Comparison of ENCODE assay signal across 20 cellular contexts in genomic region chr1:10762153-10762523, GRCh38. TPM values are rescaled to one million over a fixed set of nuclear protein-coding genes. Genes with fewer than 3 reads are reported as not detected.
A peak's percentile ranks its signal among the peaks of the same experiment; 100 is the strongest.
DNase-seq lines count a peak whose midpoint lies in the region; ATAC-seq, FAIRE-seq and TF ChIP-seq lines count a peak whose summit lies in the region.
"Had no signal": no experiment of that assay in that cellular context is flagged by ENCODE, and none has a peak within 500 bp of the region (broad histone marks: within the 10 kb centered on the region; RNA-seq: fewer than 3 reads in every experiment).

No MANE protein-coding gene starts in this region.

- no peak for DNase-seq in Peyer's patch
- DNase-seq in endothelial cell of umbilical vein (ENCODE audit: low read depth, low spot score) = peak; percentile 57
- no peak for DNase-seq in hepatocyte (ENCODE audit: low spot score)
- no peak for DNase-seq in effector memory CD8-positive, alpha-beta T cell
- DNase-seq in effector CD8-positive, alpha-beta T cell (lab: John Stamatoyannopoulos, UW) = no peak
- DNase-seq: activated CD4-positive, alpha-beta T cell treated with anti-CD3 and anti-CD28 coated beads for 1 hour; activated naive CD8-positive, alpha-beta T cell treated with anti-CD3 and anti-CD28 coated beads for 36 hours; activated T-cell treated with anti-CD3 and anti-CD28 coated beads, Interleukin-2, amount 50 U/mL, for 48 hours; CD8-positive, alpha-beta T cell; GF-D8; kidney glomerular epithelial cell; SW 1271 had no signal

- H3K27me3 ChIP-seq in Peyer's patch = no peaks in the 10 kb centered on the region
- H3K27me3 ChIP-seq in endothelial cell of umbilical vein (ENCODE audit: control insufficient read depth in 2 of 2, insufficient read depth in 2 of 2, low read length in 2 of 2) = peaks cover 0 to 2% of the 10 kb centered on the region in 2 experiments
- H3K27me3 ChIP-seq in muscle layer of duodenum (ENCODE audit: low read depth, low read length) = no peaks in the 10 kb centered on the region
- peaks cover 3 to 12% (median 7%) of the 10 kb centered on the region in 5 donors for H3K27me3 ChIP-seq in subcutaneous abdominal adipose tissue (ENCODE audit: control insufficient read depth in 5 of 5, insufficient read depth in 4 of 5, low read length in 5 of 5)
- no peaks in the 10 kb centered on the region for H3K27me3 ChIP-seq in hepatocyte

- H3K9me2 ChIP-seq in hepatocyte (replicated peaks; ENCODE audit: insufficient read depth) = no peaks in the 10 kb centered on the region

- no peaks in the 10 kb centered on the region for H3K36me3 ChIP-seq in Peyer's patch
- H3K36me3 ChIP-seq in endothelial cell of umbilical vein (ENCODE audit: control insufficient read depth in 2 of 2, extremely low read depth in 1 of 2, insufficient read depth in 2 of 2, low read length in 2 of 2) = no peaks in the 10 kb centered on the region
- H3K36me3 ChIP-seq in muscle layer of duodenum (ENCODE audit: control insufficient read depth in 1 of 2, insufficient read depth in 2 of 2, low read length in 2 of 2) = no peaks in the 10 kb centered on the region
- no peaks in the 10 kb centered on the region for H3K36me3 ChIP-seq in subcutaneous abdominal adipose tissue (ENCODE audit: control insufficient read depth in 5 of 5, insufficient read depth in 5 of 5, low read length in 5 of 5)
- no peaks in the 10 kb centered on the region for H3K36me3 ChIP-seq in hepatocyte (replicated peaks; ENCODE audit: insufficient read depth, low read depth)

- peaks cover 9 to 76% of the 10 kb centered on the region in 2 donors for H3K27me3 Mint-ChIP-seq in effector memory CD8-positive, alpha-beta T cell
- H3K27me3 Mint-ChIP-seq: activated naive CD8-positive, alpha-beta T cell treated with anti-CD3 and anti-CD28 coated beads for 36 hours had no signal

- no TSS peak for BruUV-seq in endothelial cell of umbilical vein (replicated peaks; lab: Mats Ljungman, UMichigan)

- H3K9ac ChIP-seq in endothelial cell of umbilical vein (replicated peaks; ENCODE audit: extremely low read depth, insufficient read depth, low read length) (no peak overlapping the region), subcutaneous abdominal adipose tissue (ENCODE audit: low read length in 5 of 5) (peak overlapping the region in 1 of 5 donors; percentile 48)

- H3K27ac ChIP-seq in Peyer's patch (peak overlapping the region in 3 of 4 donors; percentile 64 to 97 (median 81)), endothelial cell of umbilical vein (ENCODE audit: insufficient read depth, low read depth, low read length) (no peak overlapping the region), muscle layer of duodenum (ENCODE audit: low read length) (peak overlapping the region; percentile 67), subcutaneous abdominal adipose tissue (ENCODE audit: low read depth, low read length) (peak overlapping the region; percentile 38), hepatocyte (no peak overlapping the region)
- H3K27ac ChIP-seq: HL-60 had no signal

- no peaks in the 10 kb centered on the region for H3K9me3 Mint-ChIP-seq in effector memory CD8-positive, alpha-beta T cell
- H3K9me3 Mint-ChIP-seq: activated naive CD8-positive, alpha-beta T cell treated with anti-CD3 and anti-CD28 coated beads for 36 hours; brain; CD8-positive, alpha-beta T cell; mesothelial cell of epicardium; neural crest cell had no signal

- no peak overlapping the region for H3K4me3 Mint-ChIP-seq in effector memory CD8-positive, alpha-beta T cell
- H3K4me3 Mint-ChIP-seq: activated naive CD8-positive, alpha-beta T cell treated with anti-CD3 and anti-CD28 coated beads for 36 hours; brain; CD8-positive, alpha-beta T cell; mesothelial cell of epicardium; neural crest cell had no signal

- intact Hi-C loops in endothelial cell of umbilical vein (cut with micrococcal nuclease) = no loop called here

- no peak overlapping the region for H3K27ac Mint-ChIP-seq in effector memory CD8-positive, alpha-beta T cell
- H3K27ac Mint-ChIP-seq: activated naive CD8-positive, alpha-beta T cell treated with anti-CD3 and anti-CD28 coated beads for 36 hours; CD8-positive, alpha-beta T cell; mesothelial cell of epicardium had no signal

- peaks cover 0 to 86% (median 10%) of the 10 kb centered on the region in 4 donors for H3K4me1 ChIP-seq in Peyer's patch
- H3K4me1 ChIP-seq in endothelial cell of umbilical vein (ENCODE audit: control insufficient read depth, extremely low read depth, insufficient read depth, low read length) = no peaks in the 10 kb centered on the region
- peaks cover 8 to 27% of the 10 kb centered on the region in 2 donors for H3K4me1 ChIP-seq in muscle layer of duodenum (ENCODE audit: control insufficient read depth in 1 of 2, insufficient read depth in 2 of 2, low read length in 2 of 2)
- peaks cover 0 to 81% (median 35%) of the 10 kb centered on the region in 5 donors for H3K4me1 ChIP-seq in subcutaneous abdominal adipose tissue (ENCODE audit: control insufficient read depth in 5 of 5, insufficient read depth in 5 of 5, low read length in 5 of 5)
- peaks cover 31% of the 10 kb centered on the region for H3K4me1 ChIP-seq in hepatocyte (ENCODE audit: insufficient read depth)

- CTCF ChIA-PET in endothelial cell of umbilical vein (lab: Charles Lee) = interaction anchor here (1.1 kb wide), 1 partner anchor 13 kb away, joined by 4 read pairs; no protein-coding TSS in a partner anchor

- POLR2A ChIA-PET in endothelial cell of umbilical vein (lab: Charles Lee) = no interaction called here

- FAIRE-seq in endothelial cell of umbilical vein (lab: Jason Lieb, UNC) = peak; percentile 12
- FAIRE-seq: colon had no signal

- 70% methylated on average over 6 of the region's 6 CpGs for WGBS in hepatocyte (ENCODE audit: low lambda C conversion rate, missing lambda C conversion rate)

- TF ChIP-seq CTCF in Peyer's patch (IDR thresholded peaks at IDR 0.05) (no peak), endothelial cell of umbilical vein (IDR thresholded peaks at IDR 0.05; ENCODE audit: extremely low read depth in 1 of 2, insufficient read depth in 1 of 2, low read depth in 1 of 2, low read length in 2 of 2) (no peak), hepatocyte (IDR thresholded peaks at IDR 0.05; ENCODE audit: poor library complexity) (no peak)

- no peak for TF ChIP-seq POLR2A in Peyer's patch (IDR thresholded peaks at IDR 0.05)
- TF ChIP-seq POLR2A in endothelial cell of umbilical vein (IDR thresholded peaks at IDR 0.05; ENCODE audit: low read depth, low read length) = no peak

- ATAC-seq in effector memory CD8-positive, alpha-beta T cell (replicated peaks) = no peak
- no peak for ATAC-seq in HG03159 (IDR thresholded peaks at IDR 0.05; ENCODE audit: unreplicated experiment)
- ATAC-seq: CD8-positive, alpha-beta T cell had no signal

- H3K4me2 ChIP-seq in endothelial cell of umbilical vein (ENCODE audit: insufficient read depth, low read length) = no peak overlapping the region
- H3K4me2 ChIP-seq in hepatocyte = no peak overlapping the region

- H3K4me3 ChIP-seq in Peyer's patch (no peak overlapping the region), endothelial cell of umbilical vein (replicated peaks in 1 of 3; ENCODE audit: insufficient read depth in 1 of 3, low read depth in 1 of 3, low read length in 3 of 3) (no peak overlapping the region), muscle layer of duodenum (ENCODE audit: low read depth in 1 of 2, low read length in 2 of 2) (no peak overlapping the region), subcutaneous abdominal adipose tissue (ENCODE audit: low read depth in 1 of 5, low read length in 5 of 5) (peak overlapping the region in 2 of 5 donors; percentile 40 to 42), hepatocyte (no peak overlapping the region)

- dilution Hi-C loops in endothelial cell of umbilical vein (cut with MboI; ENCODE audit: extremely low pct_ligation_motif_present, low sequenced_read_pairs) = no loop called here

- H3K79me2 ChIP-seq in endothelial cell of umbilical vein (ENCODE audit: control insufficient read depth, insufficient read depth, low read length) (no peaks in the 10 kb centered on the region), hepatocyte (no peaks in the 10 kb centered on the region)

- H4K20me1 ChIP-seq in endothelial cell of umbilical vein (replicated peaks; ENCODE audit: control insufficient read depth, extremely low read depth, insufficient read depth, low read length) (no peaks in the 10 kb centered on the region), hepatocyte (ENCODE audit: insufficient read depth, poor library complexity, severe bottlenecking) (no peaks in the 10 kb centered on the region)

- H3K9me3 ChIP-seq in Peyer's patch = no peaks in the 10 kb centered on the region
- no peaks in the 10 kb centered on the region for H3K9me3 ChIP-seq in endothelial cell of umbilical vein (replicated peaks; ENCODE audit: control insufficient read depth, insufficient read depth, low read length)
- H3K9me3 ChIP-seq in muscle layer of duodenum (ENCODE audit: control insufficient read depth in 1 of 2, low read length in 2 of 2) = no peaks in the 10 kb centered on the region
- no peaks in the 10 kb centered on the region for H3K9me3 ChIP-seq in subcutaneous abdominal adipose tissue (ENCODE audit: control insufficient read depth in 5 of 5, low read length in 5 of 5)
- H3K9me3 ChIP-seq in hepatocyte (ENCODE audit: low read depth) = no peaks in the 10 kb centered on the region

- no peak overlapping the region for H2AFZ ChIP-seq in endothelial cell of umbilical vein (ENCODE audit: low read depth, low read length)
- H2AFZ ChIP-seq in hepatocyte = no peak overlapping the region

- H3K4me1 Mint-ChIP-seq in effector memory CD8-positive, alpha-beta T cell (ENCODE audit: low read depth in 2 of 2) = no peaks in the 10 kb centered on the region
- H3K4me1 Mint-ChIP-seq: activated naive CD8-positive, alpha-beta T cell treated with anti-CD3 and anti-CD28 coated beads for 36 hours had no signal

- no peaks in the 10 kb centered on the region for H3K9me1 ChIP-seq in endothelial cell of umbilical vein (replicated peaks; ENCODE audit: control insufficient read depth, extremely low read depth, insufficient read depth, low read length)

- peaks cover 6% of the 10 kb centered on the region for H3K36me3 Mint-ChIP-seq in effector memory CD8-positive, alpha-beta T cell (ENCODE audit: insufficient read depth)
- H3K36me3 Mint-ChIP-seq: activated naive CD8-positive, alpha-beta T cell treated with anti-CD3 and anti-CD28 coated beads for 36 hours; brain; CD8-positive, alpha-beta T cell; mesothelial cell of epicardium had no signal

RNA-seq across cellular contexts. Expression of gene CASZ1, which starts 34.3 kb away (rescaled TPM):
- 100 to 1,000 TPM in 3 of 4 donors, 10 to 100 TPM in 1; 87.5 to 165 (median 137) TPM for total RNA-seq in Peyer's patch
- 5.1 and 5.2 TPM in 2 replicates for total RNA-seq in endothelial cell of umbilical vein
- polyA plus RNA-seq in endothelial cell of umbilical vein = 1.5 and 1.9 TPM in 2 replicates
- 0.89 and 1.0 TPM in 2 replicates for polyA plus RNA-seq in endothelial cell of umbilical vein (2011; cell fraction: cytosol; rRNA removed)
- polyA plus RNA-seq in endothelial cell of umbilical vein (2011; cell fraction: nucleus; rRNA removed) = 2.1 and 2.4 TPM in 2 replicates
- polyA plus RNA-seq in endothelial cell of umbilical vein (2012) = 0.99 and 1.5 TPM in 2 replicates
- 2.0 and 2.7 TPM in 2 replicates for polyA minus RNA-seq in endothelial cell of umbilical vein
- polyA minus RNA-seq in endothelial cell of umbilical vein (2011; cell fraction: cytosol; rRNA and poly(A)+ RNA removed) = 1.5 TPM
- 0.67 and 2.1 TPM in 2 replicates for polyA minus RNA-seq in endothelial cell of umbilical vein (2011; cell fraction: nucleus; rRNA and poly(A)+ RNA removed)
- total RNA-seq in hepatocyte = 3.6 and 6.5 TPM in 2 replicates
- polyA plus RNA-seq in hepatocyte = 6.9 and 8.3 TPM in 2 replicates

Comparison
In these comparisons a context has a peak if more than half of its experiments do, and no peak if none do; other contexts are left out.
1. H3K27ac ChIP-seq: peak in Peyer's patch (3 of 4), muscle layer of duodenum (single experiment) and subcutaneous abdominal adipose tissue (single experiment); none in endothelial cell of umbilical vein (single experiment) and hepatocyte (single experiment).
2. RNA of gene CASZ1, which starts 34.3 kb away (total RNA-seq): 87.5 to 165 TPM in Peyer's patch; 5.1 to 5.2 TPM in endothelial cell of umbilical vein and 3.6 to 6.5 TPM in hepatocyte; every median in the first group is over 10 times any median in the second.